In genomic region chr7:128097211-128097731, GRCh38 we compare ENCODE assay signal across 20 cellular contexts.
DNase-seq lines count a peak whose midpoint lies in the region; ATAC-seq, FAIRE-seq and TF ChIP-seq lines count a peak whose summit lies in the region.
"Had no signal": no experiment of that assay in that cellular context is flagged by ENCODE, and none has a peak within 500 bp of the region (broad histone marks: within the 10 kb centered on the region; RNA-seq: fewer than 3 reads in every experiment).

No MANE protein-coding gene starts in this region.

- peaks cover 16% of the 10 kb centered on the region for H3K36me3 Mint-ChIP-seq in activated CD8-positive, alpha-beta T cell treated with anti-CD3 and anti-CD28 coated beads, Interleukin-2, amount 10 ng/mL, durations not matched to agents 7 days and 5 days (ENCODE audit: low read depth)

- H4K91ac ChIP-seq in IMR-90 (ENCODE audit: insufficient read depth, low read depth, low read length): no peak overlapping the region

- no peak overlapping the region for H2AK5ac ChIP-seq in IMR-90 (ENCODE audit: low read depth, low read length)

- CTCF ChIA-PET in IMR-90 (lab: Yijun Ruan, JAX) (no interaction called here), K562 (lab: Yijun Ruan, JAX; ENCODE audit: low intra/inter-chr PET ratio) (interaction anchor here (0.6 kb wide), 1 partner anchor 19 kb away, joined by 3 read pairs; no protein-coding TSS in a partner anchor)
- CTCF ChIA-PET in activated CD8-positive, alpha-beta T cell treated with anti-CD3 and anti-CD28 coated beads, Interleukin-2, amount 10 ng/mL, durations not matched to agents 7 days and 5 days (lab: Charles Lee): interaction anchor here (0.6 to 3.3 kb wide), 2 partner anchors 38 to 225 kb away, joined by 3 to 11 read pairs; no protein-coding TSS in a partner anchor

- H3K18ac ChIP-seq in IMR-90 (ENCODE audit: low read depth, low read length): no peak overlapping the region

- ATAC-seq in right cardiac atrium (no peak), left cardiac atrium (no peak), IMR-90 (ENCODE audit: low read depth) (no peak), K562 (no peak)
- no peak for ATAC-seq in activated CD8-positive, alpha-beta T cell treated with anti-CD3 and anti-CD28 coated beads, Interleukin-2, amount 10 ng/mL, durations not matched to agents 7 days and 5 days
- ATAC-seq: CD8-positive, alpha-beta T cell had no signal

- no peak overlapping the region for H3K27ac Mint-ChIP-seq in activated CD8-positive, alpha-beta T cell treated with anti-CD3 and anti-CD28 coated beads, Interleukin-2, amount 10 ng/mL, durations not matched to agents 7 days and 5 days
- H3K27ac Mint-ChIP-seq: B cell; CD8-positive, alpha-beta T cell had no signal

- H3K79me2 ChIP-seq in K562 (ENCODE audit: control insufficient read depth, insufficient read depth, low read length): no peaks in the 10 kb centered on the region

- H3K9me1 ChIP-seq in IMR-90 (ENCODE audit: insufficient read depth, low read length) (peaks cover 20% of the 10 kb centered on the region), K562 (ENCODE audit: control insufficient read depth, insufficient read depth, low read length) (peaks cover 5% of the 10 kb centered on the region)

- no peak overlapping the region for H3K4ac ChIP-seq in IMR-90 (ENCODE audit: low read depth, low read length)

- no peak overlapping the region for H3K56ac ChIP-seq in IMR-90 (ENCODE audit: extremely low read depth, insufficient read depth, low read length)

- H3K4me3 Mint-ChIP-seq in activated CD8-positive, alpha-beta T cell treated with anti-CD3 and anti-CD28 coated beads, Interleukin-2, amount 10 ng/mL, durations not matched to agents 7 days and 5 days: no peak overlapping the region
- H3K4me3 Mint-ChIP-seq: B cell; CD8-positive, alpha-beta T cell had no signal

- DNase-seq in right cardiac atrium (peak in 2 of 3 donors; percentile 26 to 43), left cardiac atrium (no peak), IMR-90 (peak; percentile 38), K562 (ENCODE audit: extremely low read depth in 1 of 4, low spot score in 3 of 4) (no peak), epidermal melanocyte (ENCODE audit: insufficient read length, low spot score) (no peak), SKM-1 (lab: John Stamatoyannopoulos, UW; ENCODE audit: unreplicated experiment) (no peak), RCC 7860 (ENCODE audit: low spot score) (no peak)
- DNase-seq in activated CD8-positive, alpha-beta T cell treated with anti-CD3 and anti-CD28 coated beads, Interleukin-2, amount 10 ng/mL, durations not matched to agents 7 days and 5 days: no peak
- DNase-seq: 8988T; CD8-positive, alpha-beta T cell; COR-L47; DMS153; DMS79 treated with DMSO at 0.1 percent for 48 hours; GF-D8 had no signal

- TF ChIP-seq CTCF in IMR-90 (conservative IDR thresholded peaks at IDR 0.05; ENCODE audit: low read depth, low read length) (no peak), K562 (IDR thresholded peaks at IDR 0.05 in 2 of 3, conservative IDR thresholded peaks at IDR 0.05 in 1 of 3; ENCODE audit: insufficient read depth in 2 of 3, low read depth in 1 of 3, low read length in 3 of 3) (no peak)

- no peak overlapping the region for H4K5ac ChIP-seq in IMR-90 (ENCODE audit: low read depth, low read length)

- H3K4me1 ChIP-seq in right cardiac atrium (ENCODE audit: control insufficient read depth, insufficient read depth, low read length) (no peaks in the 10 kb centered on the region), IMR-90 (ENCODE audit: control insufficient read depth, insufficient read depth, low read length) (peaks cover 2% of the 10 kb centered on the region; the same call in 1 of the 2 replicates), K562 (replicated peaks in 1 of 2; ENCODE audit: control insufficient read depth in 2 of 2, insufficient read depth in 2 of 2, low read length in 2 of 2) (peaks cover 13 to 22% of the 10 kb centered on the region in 2 experiments; a peak in 4 of 5 replicates)

- H3K27me3 Mint-ChIP-seq in activated CD8-positive, alpha-beta T cell treated with anti-CD3 and anti-CD28 coated beads, Interleukin-2, amount 10 ng/mL, durations not matched to agents 7 days and 5 days (ENCODE audit: low read depth): no peaks in the 10 kb centered on the region
- H3K27me3 Mint-ChIP-seq: B cell had no signal

- H3K4me1 Mint-ChIP-seq in activated CD8-positive, alpha-beta T cell treated with anti-CD3 and anti-CD28 coated beads, Interleukin-2, amount 10 ng/mL, durations not matched to agents 7 days and 5 days (ENCODE audit: low read depth): peaks cover 20% of the 10 kb centered on the region

- no peak overlapping the region for H2AFZ ChIP-seq in IMR-90 (replicated peaks; ENCODE audit: low read length, poor library complexity)
- no peak overlapping the region for H2AFZ ChIP-seq in K562 (ENCODE audit: low read depth, low read length)

- TF ChIP-seq RAD21 in IMR-90 (IDR thresholded peaks at IDR 0.05; ENCODE audit: low read length): no peak
- TF ChIP-seq RAD21 in K562 (CRISPR knock-in tag; conservative IDR thresholded peaks at IDR 0.05 in 1 of 2, IDR thresholded peaks at IDR 0.05 in 1 of 2): no peak

- H3K79me1 ChIP-seq in IMR-90 (ENCODE audit: low read depth in 1 of 2, low read length in 2 of 2): no peaks in the 10 kb centered on the region

- H3K9ac ChIP-seq in IMR-90 (ENCODE audit: low read depth, low read length) (no peak overlapping the region), K562 (ENCODE audit: insufficient read depth in 1 of 2, low read depth in 2 of 2, low read length in 2 of 2) (no peak overlapping the region)

- FAIRE-seq in K562 (lab: Jason Lieb, UNC) (no peak), RCC 7860 (lab: Jason Lieb, UNC) (no peak)
- FAIRE-seq: D721Med, GM19239, H1 had no signal

- no peak overlapping the region for H4K8ac ChIP-seq in IMR-90 (ENCODE audit: low read depth in 2 of 2, low read length in 2 of 2)

- TF ChIP-seq POLR2A in IMR-90 (IDR thresholded peaks at IDR 0.05; ENCODE audit: low read depth, low read length): no peak
- no peak for TF ChIP-seq POLR2A in K562 (conservative IDR thresholded peaks at IDR 0.05)

- H3K4me3 ChIP-seq in right cardiac atrium (ENCODE audit: low read length) (no peak overlapping the region), IMR-90 (ENCODE audit: insufficient read depth, low read depth, low read length) (no peak overlapping the region), K562 (no peak overlapping the region)
- H3K4me3 ChIP-seq: HAP-1 had no signal

- H2AK9ac ChIP-seq in IMR-90 (replicated peaks; ENCODE audit: low read depth, low read length, poor library complexity): no peak overlapping the region

- 94% methylated on average over 7 of the region's 7 CpGs for WGBS in right cardiac atrium
- 30% methylated on average over 2 of the region's 7 CpGs; no CpG with 5 or more reads in 1 of the 2 experiments for WGBS in IMR-90 (ENCODE audit: extremely low coverage in 2 of 2, insufficient read length in 1 of 2), 2 experiments
- 89% methylated on average over 7 of the region's 7 CpGs for WGBS in K562 (ENCODE audit: insufficient coverage, low coverage, missing lambda C conversion rate)

- no peak for TF ChIP-seq EP300 in K562 (IDR thresholded peaks at IDR 0.05; ENCODE audit: low read length)

- H3K14ac ChIP-seq in IMR-90 (replicated peaks; ENCODE audit: low read depth, low read length): no peak overlapping the region

- dilution Hi-C loops in IMR-90 (cut with HindIII; ENCODE audit: low sequenced_read_pairs, unreplicated experiment): no loop called here

- H3K27ac ChIP-seq in right cardiac atrium (ENCODE audit: low read length): no peak overlapping the region
- no peak overlapping the region for H3K27ac ChIP-seq in IMR-90 (ENCODE audit: insufficient read depth, low read length)
- H3K27ac ChIP-seq in K562 (ENCODE audit: extremely low read depth, low read depth, low read length): no peak overlapping the region
- H3K27ac ChIP-seq: C4-2B had no signal

- H3K9me3 Mint-ChIP-seq in activated CD8-positive, alpha-beta T cell treated with anti-CD3 and anti-CD28 coated beads, Interleukin-2, amount 10 ng/mL, durations not matched to agents 7 days and 5 days (ENCODE audit: insufficient read depth): no peaks in the 10 kb centered on the region
- H3K9me3 Mint-ChIP-seq: CD8-positive, alpha-beta T cell had no signal

- H3K27me3 ChIP-seq in right cardiac atrium (ENCODE audit: control insufficient read depth, insufficient read depth) (no peaks in the 10 kb centered on the region), IMR-90 (ENCODE audit: control insufficient read depth, insufficient read depth, low read length) (no peaks in the 10 kb centered on the region), K562 (ENCODE audit: control insufficient read depth in 2 of 2, insufficient read depth in 2 of 2, low read length in 2 of 2) (no peaks in the 10 kb centered on the region)

- H3K36me3 ChIP-seq in IMR-90 (ENCODE audit: control insufficient read depth, insufficient read depth, low read length) (peaks cover 32% of the 10 kb centered on the region), K562 (ENCODE audit: control insufficient read depth, insufficient read depth, low read length) (peaks cover 43% of the 10 kb centered on the region)

- no peak overlapping the region for H2BK120ac ChIP-seq in IMR-90 (ENCODE audit: low read depth, low read length)

- POLR2A ChIA-PET in IMR-90 (lab: Charles Lee; ENCODE audit: unreplicated experiment) (no interaction called here), K562 (lab: Yijun Ruan, JAX) (interaction anchor here (0.7 to 3.6 kb wide), 5 partner anchors 9 to 36 kb away, joined by 3 to 15 read pairs (median 3); no protein-coding TSS in a partner anchor)
- POLR2A ChIA-PET in activated CD8-positive, alpha-beta T cell treated with anti-CD3 and anti-CD28 coated beads, Interleukin-2, amount 10 ng/mL, durations not matched to agents 7 days and 5 days (lab: Charles Lee): no interaction called here

- peaks cover 4% of the 10 kb centered on the region; the same call in 1 of the 2 replicates for H4K20me1 ChIP-seq in IMR-90 (ENCODE audit: insufficient read depth, low read length)
- no peaks in the 10 kb centered on the region for H4K20me1 ChIP-seq in K562 (replicated peaks; ENCODE audit: control insufficient read depth, insufficient read depth, low read length)

- no peak overlapping the region for H2BK5ac ChIP-seq in IMR-90 (ENCODE audit: low read depth, low read length, poor library complexity, severe bottlenecking)

- no peak overlapping the region for H3K23ac ChIP-seq in IMR-90 (ENCODE audit: low read depth, low read length)

- H2BK15ac ChIP-seq in IMR-90 (ENCODE audit: low read depth, low read length): no peak overlapping the region

- H3K4me2 ChIP-seq in IMR-90 (ENCODE audit: low read depth, low read length) (no peak overlapping the region), K562 (ENCODE audit: insufficient read depth, low read length) (no peak overlapping the region)

- H3K9me3 ChIP-seq in right cardiac atrium (ENCODE audit: control insufficient read depth, low read length) (no peaks in the 10 kb centered on the region), IMR-90 (ENCODE audit: control insufficient read depth, insufficient read depth, low read length) (no peaks in the 10 kb centered on the region), K562 (replicated peaks; ENCODE audit: control insufficient read depth, insufficient read depth, low read depth, low read length) (no peaks in the 10 kb centered on the region)
- H3K9me3 ChIP-seq: HAP-1 had no signal

- in situ Hi-C loops in IMR-90 (cut with MboI; ENCODE audit: low sequenced_read_pairs) (no loop called here), K562 (cut with MboI) (no loop called here)

- intact Hi-C loops in right cardiac atrium (cut with DNase I) (no loop called here), left cardiac atrium (cut with DNase I) (no loop called here), IMR-90 (cut with micrococcal nuclease) (no loop called here), K562 (cut with micrococcal nuclease) (no loop called here)

- BruUV-seq in IMR-90 (replicated peaks; lab: Mats Ljungman, UMichigan): no TSS peak
- BruUV-seq in K562 (replicated peaks; lab: Mats Ljungman, UMichigan): no TSS peak

- no peak overlapping the region for H2BK20ac ChIP-seq in IMR-90 (ENCODE audit: low read depth, low read length)

Comparison
In these comparisons a context has a peak if more than half of its experiments do, and no peak if none do; other contexts are left out.
1. DNase-seq: peak in right cardiac atrium (2 of 3) and IMR-90 (single experiment); none in left cardiac atrium (single experiment), K562 (0 of 4), activated CD8-positive, alpha-beta T cell treated with anti-CD3 and anti-CD28 coated beads, Interleukin-2, amount 10 ng/mL, durations not matched to agents 7 days and 5 days (single experiment), epidermal melanocyte (single experiment), SKM-1 (single experiment) and RCC 7860 (single experiment).